8 cellular contexts compared by ENCODE assay signal in the genomic region with DNA sequence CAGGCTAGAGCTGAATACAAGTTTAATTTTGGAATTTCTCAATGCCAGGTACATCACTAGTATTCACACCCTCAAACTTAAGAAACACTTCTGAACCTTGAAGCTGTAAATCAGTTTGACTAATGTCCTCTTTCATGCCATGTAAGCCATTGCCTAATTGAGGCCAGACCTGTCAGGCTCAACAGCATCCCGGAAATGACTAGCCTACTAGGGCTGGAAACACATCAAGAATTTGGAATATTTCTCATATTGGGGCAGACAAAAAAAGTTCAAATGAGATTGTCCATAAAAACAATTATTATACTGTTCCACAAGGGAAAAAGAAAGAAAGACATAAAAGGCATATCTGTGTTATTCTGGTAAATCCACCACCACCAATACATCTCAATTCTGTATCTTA. TPM values are rescaled to one million over a fixed set of nuclear protein-coding genes. Genes with fewer than 3 reads are reported as not detected.
DNase-seq lines count a peak whose midpoint lies in the region; ATAC-seq and TF ChIP-seq lines count a peak whose summit lies in the region.

No MANE protein-coding gene starts in this region.

- TF ChIP-seq CTCF in brain (conservative IDR thresholded peaks at IDR 0.05) = no peak

- H4K20me1 ChIP-seq in Karpas-422 (ENCODE audit: insufficient read depth, low read depth, low read length) = no peaks in the 10 kb centered on the region

- H3K4me1 Mint-ChIP-seq in brain = peaks cover 66% of the 10 kb centered on the region

- no peaks in the 10 kb centered on the region for H3K9me3 ChIP-seq in Karpas-422 (ENCODE audit: low read length)
- no peaks in the 10 kb centered on the region for H3K9me3 ChIP-seq in mesodermal cell (ENCODE audit: control insufficient read depth, low read length)

- WGBS in mesodermal cell (ENCODE audit: insufficient coverage in 2 of 2), 2 experiments = no CpG with 5 or more reads among the region's 1 CpG

- no peak overlapping the region for H2AFZ ChIP-seq in Karpas-422 (ENCODE audit: low read length)

- H3K9me2 ChIP-seq in Karpas-422 (replicated peaks; ENCODE audit: insufficient read depth, low read length) = no peaks in the 10 kb centered on the region

- H3K27ac Mint-ChIP-seq in brain = peak overlapping the region; percentile 6 to 99 (median 96)

- H3K4me3 Mint-ChIP-seq in brain = peak overlapping the region; percentile 94 to 97 (median 96)

- peak overlapping the region; percentile 95 for H3K9ac ChIP-seq in Karpas-422 (ENCODE audit: low read length)

- peak overlapping the region; percentile 70 for H3K4me2 ChIP-seq in Karpas-422 (ENCODE audit: low read depth, low read length, poor library complexity, severe bottlenecking)

- peaks cover 0 to 2% (median 0%) of the 10 kb centered on the region in 5 experiments for H3K9me3 Mint-ChIP-seq in brain

- peaks cover 12% of the 10 kb centered on the region for H3K27me3 Mint-ChIP-seq in brain

- H3K36me3 ChIP-seq in Karpas-422 (ENCODE audit: insufficient read depth, low read length) = no peaks in the 10 kb centered on the region
- H3K36me3 ChIP-seq in mesodermal cell (ENCODE audit: control insufficient read depth, insufficient read depth, low read length) = no peaks in the 10 kb centered on the region

- H3K4me1 ChIP-seq in Karpas-422 (ENCODE audit: low read length) (peaks cover 48% of the 10 kb centered on the region), mesodermal cell (ENCODE audit: control insufficient read depth, insufficient read depth, low read length, poor library complexity, severe bottlenecking) (peaks cover 25% of the 10 kb centered on the region)

- H3K27ac ChIP-seq in Karpas-422 (ENCODE audit: low read length) (no peak overlapping the region), mesodermal cell (ENCODE audit: low read depth, low read length, severe bottlenecking) (no peak overlapping the region)

- DNase-seq in CD1c-positive myeloid dendritic cell (ENCODE audit: extremely low spot score) (peak; percentile 38), Karpas-422 (peak; percentile 56), NCI-H748 treated with DMSO at 0.1 percent for 48 hours (lab: John Stamatoyannopoulos, UW) (no peak), mesenteric fat pad (ENCODE audit: low spot score) (no peak)

- H3K4me3 ChIP-seq in Karpas-422 (ENCODE audit: low read length) (peak overlapping the region; percentile 89), mesodermal cell (ENCODE audit: extremely low read depth, insufficient read depth, low read length, poor library complexity, severe bottlenecking) (peak overlapping the region; percentile 88)

- H3K27me3 ChIP-seq in Karpas-422 (ENCODE audit: low read length) = no peaks in the 10 kb centered on the region

- no peaks in the 10 kb centered on the region for H3K36me3 Mint-ChIP-seq in brain

- peaks cover 63% of the 10 kb centered on the region for H3K79me2 ChIP-seq in Karpas-422 (ENCODE audit: low read length)

- ATAC-seq in HG02852 (IDR thresholded peaks at IDR 0.05; ENCODE audit: unreplicated experiment) (no peak), GM21576 (IDR thresholded peaks at IDR 0.05; ENCODE audit: unreplicated experiment) (no peak)

RNA-seq across cellular contexts. Expression of a gene that starts 1.7 kb away (rescaled TPM):
- 48.1 and 81.0 TPM in 2 replicates for total RNA-seq in Karpas-422 (2014; rRNA removed; shearing (Covaris generic); ENCODE audit: low replicate concordance)
- polyA plus RNA-seq in brain (ENCODE audit: insufficient read depth, low read depth, low replicate concordance) = 16.6 TPM
- 31.4 TPM for polyA plus RNA-seq in mesodermal cell (2013, experiment 1 of 2)
- 30.6 TPM for polyA plus RNA-seq in mesodermal cell (2013, experiment 2 of 2)
- 69.6 TPM for total RNA-seq in mesenteric fat pad

RNA-seq across cellular contexts. Expression of a gene that starts 32.1 kb away (rescaled TPM):
- not detected in 2 replicates for total RNA-seq in Karpas-422 (2014; rRNA removed; shearing (Covaris generic); ENCODE audit: low replicate concordance)
- not detected for polyA plus RNA-seq in brain (ENCODE audit: insufficient read depth, low read depth, low replicate concordance)
- not detected for polyA plus RNA-seq in mesodermal cell (2013, experiment 1 of 2)
- not detected for polyA plus RNA-seq in mesodermal cell (2013, experiment 2 of 2)
- not detected for total RNA-seq in mesenteric fat pad

Comparison
In these comparisons a context has a peak if more than half of its experiments do, and no peak if none do; other contexts are left out.
1. DNase-seq: peak in CD1c-positive myeloid dendritic cell (single experiment) and Karpas-422 (single experiment); none in NCI-H748 treated with DMSO at 0.1 percent for 48 hours (single experiment) and mesenteric fat pad (single experiment).